Comparison of ENCODE assay signal across 22 cellular contexts in genomic region chr9:38011991-38012390, GRCh38.
"Had no signal": no experiment of that assay in that cellular context is flagged by ENCODE, and none has a peak within 500 bp of the region (broad histone marks: within the 10 kb centered on the region; RNA-seq: fewer than 3 reads in every experiment).

No MANE protein-coding gene starts in this region.

- ATAC-seq: foreskin keratinocyte; left cardiac atrium; lower lobe of right lung; naive thymus-derived CD4-positive, alpha-beta T cell; psoas muscle; right lobe of liver; stimulated activated naive CD8-positive, alpha-beta T cell treated with anti-CD3 and anti-CD28 coated beads, Interleukin-15, amount 100 ng/mL, for 72 hours had no signal

- H3K4me3 ChIP-seq: left ventricle myocardium inferior, lower lobe of right lung, psoas muscle, right lobe of liver, spleen, thoracic aorta, transverse colon had no signal

- H3K27ac ChIP-seq: foreskin keratinocyte, left ventricle myocardium inferior, lower lobe of right lung, neutrophil, psoas muscle, right lobe of liver, spleen, thoracic aorta, transverse colon had no signal

- FAIRE-seq: urothelium cell line had no signal

- H3K9me3 ChIP-seq: left ventricle myocardium inferior, lower lobe of right lung, neutrophil, psoas muscle, right lobe of liver, spleen, thoracic aorta, transverse colon had no signal

- DNase-seq: effector memory CD4-positive, alpha-beta T cell; foreskin keratinocyte; immature natural killer cell; left cardiac atrium; left ventricle myocardium inferior; lower lobe of right lung; midbrain; naive thymus-derived CD4-positive, alpha-beta T cell; nephron progenitor cell; psoas muscle; retina; right lobe of liver; spleen; stimulated activated CD4-positive, alpha-beta T cell treated with anti-CD3 and anti-CD28 coated beads, Interleukin-15, amount 100 ng/mL, for 24 hours; stimulated activated CD4-positive, alpha-beta T cell treated with anti-CD3 and anti-CD28 coated beads, Interleukin-1b, Interleukin-23, amount 100 ng/mL, for 48 hours; stimulated activated CD4-positive, alpha-beta T cell treated with anti-CD3 and anti-CD28 coated beads, Interleukin-4, amount 100 ng/mL, for 24 hours; stimulated activated naive B cell treated with anti-CD40 and anti-IgM and Interleukin-4, amounts not matched to agents 10 μg/mL and 1 μg/mL and 100 μg/mL, for 72 hours; stimulated activated naive CD8-positive, alpha-beta T cell treated with anti-CD3 and anti-CD28 coated beads, Interleukin-15, amount 100 ng/mL, for 72 hours; transverse colon had no signal

- H3K36me3 ChIP-seq: neutrophil, transverse colon had no signal

- H3K27me3 ChIP-seq: foreskin keratinocyte, neutrophil, right lobe of liver, spleen, transverse colon had no signal
